Comparison of ENCODE assay signal across 2 cellular contexts in genomic region chr16:12643034-12643455, GRCh38.
TF ChIP-seq lines count a peak whose summit lies in the region.

No MANE protein-coding gene starts in this region.

TF ChIP-seq in IMR-90, 13 proteins besides CTCF, POLR2A, EP300 and RAD21:
- TF ChIP-seq MAFK (IDR thresholded peaks at IDR 0.05; ENCODE audit: low read depth, low read length) (no peak), RCOR1 (IDR thresholded peaks at IDR 0.05; ENCODE audit: insufficient replicate concordance, low read length) (no peak), CEBPB (IDR thresholded peaks at IDR 0.05; ENCODE audit: low read depth, low read length) (no peak), FOS (IDR thresholded peaks at IDR 0.05; ENCODE audit: low read depth, low read length) (no peak), MXI1 (IDR thresholded peaks at IDR 0.05; ENCODE audit: borderline replicate concordance, low read depth, low read length) (no peak), SMC3 (IDR thresholded peaks at IDR 0.05; ENCODE audit: low read depth, low read length) (no peak), CHD1 (IDR thresholded peaks at IDR 0.05; ENCODE audit: low read depth, low read length) (no peak), USF2 (IDR thresholded peaks at IDR 0.05; ENCODE audit: low read depth, low read length) (no peak), ELK1 (IDR thresholded peaks at IDR 0.05; ENCODE audit: borderline replicate concordance, low read depth, low read length) (no peak), MAZ (IDR thresholded peaks at IDR 0.05; ENCODE audit: borderline replicate concordance, low read depth, low read length) (no peak), BHLHE40 (IDR thresholded peaks at IDR 0.05; ENCODE audit: low read depth, low read length) (no peak), RFX5 (IDR thresholded peaks at IDR 0.05; ENCODE audit: low read depth, low read length) (no peak), NFE2L2 (IDR thresholded peaks at IDR 0.05; ENCODE audit: low read depth, low read length) (no peak)

TF ChIP-seq in K562, 482 proteins besides CTCF, POLR2A, EP300 and RAD21:
- TF ChIP-seq ZNF12 (CRISPR knock-in tag; IDR thresholded peaks at IDR 0.05) (peak; percentile 98), NCOA4 (IDR thresholded peaks at IDR 0.05; ENCODE audit: partially characterized antibody) (no peak), SPI1 (IDR thresholded peaks at IDR 0.05; ENCODE audit: borderline replicate concordance, low read depth, low read length) (peak; percentile 44)
